1 cellular context compared by ENCODE assay signal in genomic region chr2:28624436-28624797, GRCh38.
TF ChIP-seq lines count a peak whose summit lies in the region.

No MANE protein-coding gene starts in this region.

TF ChIP-seq in SK-N-SH treated with all-trans-retinoic acid at 6 μM for 48 hours, 23 proteins besides CTCF, POLR2A, EP300 and RAD21 (continued from another document):
- no peak for TF ChIP-seq CREB5 (CRISPR knock-in tag; IDR thresholded peaks at IDR 0.05; ENCODE audit: low read depth)
- TF ChIP-seq ZC3H10 (CRISPR knock-in tag; IDR thresholded peaks at IDR 0.05): no peak
- TF ChIP-seq CSDC2 (CRISPR knock-in tag; IDR thresholded peaks at IDR 0.05): no peak
- TF ChIP-seq ISL1 (CRISPR knock-in tag; IDR thresholded peaks at IDR 0.05): no peak
- no peak for TF ChIP-seq RARB (CRISPR knock-in tag; IDR thresholded peaks at IDR 0.05)
TF ChIP-seq in SK-N-SH treated with all-trans-retinoic acid at 6 μM for 48 hours: peak in this region for 0.
